30 cellular contexts compared by ENCODE assay signal in genomic region chr2:59044733-59045132, GRCh38.
"Had no signal": no experiment of that assay in that cellular context is flagged by ENCODE, and none has a peak within 500 bp of the region (broad histone marks: within the 10 kb centered on the region; RNA-seq: fewer than 3 reads in every experiment).

No MANE protein-coding gene starts in this region.

- ATAC-seq: activated CD4-positive, alpha-beta T cell treated with anti-CD3 and anti-CD28 coated beads for 36 hours; activated CD4-positive, CD25-positive, alpha-beta regulatory T cell treated with anti-CD3 and anti-CD28 coated beads, Interleukin-2, amount 50 U/mL, for 24 hours; activated CD8-positive, alpha-beta memory T cell treated with anti-CD3 and anti-CD28 coated beads, Interleukin-2, amount 10 ng/mL, durations not matched to agents 7 days and 5 days; activated CD8-positive, alpha-beta T cell treated with anti-CD3 and anti-CD28 coated beads, Interleukin-2, amount 10 ng/mL, durations not matched to agents 7 days and 5 days; activated naive CD8-positive, alpha-beta T cell treated with anti-CD3 and anti-CD28 coated beads, Interleukin-2, amount 50 U/mL, for 24 hours; WTC11 had no signal

- H3K9me3 ChIP-seq: ascending aorta had no signal

- H3K27ac ChIP-seq: ascending aorta, cardiac muscle cell, WERI-Rb-1 had no signal

- H3K4me3 ChIP-seq: ascending aorta, cardiac muscle cell had no signal

- H3K4me1 ChIP-seq: ascending aorta had no signal

- H3K27me3 ChIP-seq: ascending aorta, cardiac muscle cell had no signal

- H3K36me3 ChIP-seq: ascending aorta, cardiac muscle cell, WERI-Rb-1 had no signal

- DNase-seq: activated CD4-positive, alpha-beta memory T cell treated with anti-CD3 and anti-CD28 coated beads, Interleukin-2, amount 10 ng/mL, durations not matched to agents 7 days and 5 days; activated CD4-positive, alpha-beta T cell treated with anti-CD3 and anti-CD28 coated beads for 1 hour; activated CD4-positive, alpha-beta T cell treated with anti-CD3 and anti-CD28 coated beads for 36 hours; activated CD4-positive, alpha-beta T cell treated with anti-CD3 and anti-CD28 coated beads for 48 hours; activated CD4-positive, alpha-beta T cell treated with anti-CD3 and anti-CD28 coated beads, Interleukin-2, amount 10 ng/mL, durations not matched to agents 7 days and 5 days; activated CD4-positive, alpha-beta T cell treated with anti-CD3 and anti-CD28 coated beads, Interleukin-2, amount 50 U/mL, for 48 hours; activated CD4-positive, CD25-positive, alpha-beta regulatory T cell; activated CD8-positive, alpha-beta memory T cell treated with anti-CD3 and anti-CD28 coated beads for 24 hours; activated CD8-positive, alpha-beta memory T cell treated with anti-CD3 and anti-CD28 coated beads, Interleukin-2, amount 10 ng/mL, durations not matched to agents 7 days and 5 days; activated CD8-positive, alpha-beta memory T cell treated with anti-CD3 and anti-CD28 coated beads, Interleukin-2, amount 50 U/mL, for 48 hours; activated CD8-positive, alpha-beta T cell treated with anti-CD3 and anti-CD28 coated beads, Interleukin-2, amount 10 ng/mL, durations not matched to agents 7 days and 5 days; activated effector memory CD4-positive, alpha-beta T cell treated with Interleukin-2 at 50 U/mL for 16 hours; activated gamma-delta T cell; activated naive CD4-positive, alpha-beta T cell treated with anti-CD3 and anti-CD28 coated beads, Interleukin-2, amount 10 ng/mL, durations not matched to agents 7 days and 5 days; activated naive CD4-positive, alpha-beta T cell treated with Interleukin-2 at 50 U/mL for 16 hours; activated naive CD8-positive, alpha-beta T cell treated with anti-CD3 and anti-CD28 coated beads, Interleukin-2, amount 10 ng/mL, durations not matched to agents 7 days and 5 days; activated naive CD8-positive, alpha-beta T cell treated with anti-CD3 and anti-CD28 coated beads, Interleukin-2, amount 50 U/mL, for 24 hours; activated T-cell treated with anti-CD3 and anti-CD28 coated beads, Interleukin-2, amount 50 U/mL, for 24 hours; activated T-cell treated with anti-CD3 and anti-CD28 coated beads, Interleukin-2, amount 50 U/mL, for 48 hours; amygdala; anterior cingulate cortex; caudate nucleus; cerebellar nuclear complex; T-helper 2 cell; T-helper 9 cell; WERI-Rb-1 had no signal
